10 cellular contexts compared by ENCODE assay signal in the genomic region with DNA sequence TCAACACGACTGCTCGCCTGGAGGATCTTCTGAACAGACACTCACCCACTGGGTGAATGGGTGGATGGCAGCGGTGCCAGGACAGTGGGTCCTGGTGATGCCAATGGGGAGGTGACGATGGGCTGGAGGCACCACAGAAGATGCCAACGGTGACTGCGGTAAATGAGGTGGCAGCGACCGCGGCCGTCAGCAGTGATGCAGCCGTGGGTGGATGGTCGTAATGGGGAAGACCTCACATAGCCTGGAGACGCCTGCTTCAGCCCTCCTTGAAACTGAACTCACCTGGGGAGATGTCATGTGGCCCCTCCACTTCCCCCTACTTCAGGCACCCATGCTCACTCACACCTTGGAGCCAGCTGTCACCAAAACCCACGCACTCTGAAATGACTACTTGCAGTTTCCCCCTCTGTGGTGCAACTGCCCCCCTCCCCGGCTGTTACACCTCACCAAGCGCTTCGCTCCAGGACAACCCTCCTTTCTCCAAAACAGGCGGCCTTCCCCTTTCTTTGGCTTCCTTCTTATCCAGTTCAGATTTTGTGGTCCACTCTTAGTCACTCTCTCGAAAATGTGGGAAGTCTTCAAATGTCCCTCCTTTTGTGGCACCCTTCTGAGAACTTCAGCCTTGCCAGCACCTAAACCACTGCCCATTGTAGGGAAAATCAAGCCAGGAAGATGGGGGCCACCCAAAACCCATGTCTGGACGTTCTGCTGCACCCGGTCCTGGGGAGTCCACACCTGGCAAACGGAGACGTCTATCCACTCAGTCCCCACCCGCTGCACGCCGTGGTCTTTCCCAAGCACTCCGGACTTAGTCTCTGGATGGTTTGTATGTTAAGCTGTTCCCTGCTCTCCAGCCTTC. TPM values are rescaled to one million over a fixed set of nuclear protein-coding genes. Genes with fewer than 3 reads are reported as not detected.
DNase-seq lines count a peak whose midpoint lies in the region; ATAC-seq and TF ChIP-seq lines count a peak whose summit lies in the region.
"Had no signal": no experiment of that assay in that cellular context is flagged by ENCODE, and none has a peak within 500 bp of the region (broad histone marks: within the 10 kb centered on the region; RNA-seq: fewer than 3 reads in every experiment).

No MANE protein-coding gene starts in this region.

- DNase-seq in activated CD4-positive, alpha-beta T cell treated with anti-CD3 and anti-CD28 coated beads, Interleukin-2, amount 10 ng/mL, durations not matched to agents 24 days and 14 days, result no peak
- no peak for DNase-seq in activated CD4-positive, alpha-beta T cell treated with anti-CD3 and anti-CD28 coated beads, Interleukin-2, amount 50 U/mL, for 1 hour
- DNase-seq in activated CD8-positive, alpha-beta memory T cell treated with anti-CD3 and anti-CD28 coated beads, Interleukin-2, amount 10 ng/mL, durations not matched to agents 7 days and 5 days, result peak; percentile 67
- peak; percentile 79 for DNase-seq in stimulated activated CD8-positive, alpha-beta memory T cell treated with anti-CD3 and anti-CD28 coated beads, Interleukin-4, amount 100 ng/mL, for 48 hours
- DNase-seq in foreskin fibroblast (no peak), A673 (ENCODE audit: low spot score) (no peak), NCI-H128 (lab: John Stamatoyannopoulos, UW; ENCODE audit: unreplicated experiment) (no peak)
- DNase-seq: IMR-90 had no signal

- TF ChIP-seq CTCF in foreskin fibroblast (IDR thresholded peaks at IDR 0.05; ENCODE audit: low read depth, low read length) (no peak), A673 (conservative IDR thresholded peaks at IDR 0.05; ENCODE audit: low read depth, low read length) (no peak)

- POLR2A ChIA-PET in A673 (lab: Charles Lee; ENCODE audit: low non-redundant PET), result no interaction called here

- peaks cover 6% of the 10 kb centered on the region for H3K27me3 Mint-ChIP-seq in activated CD4-positive, alpha-beta T cell treated with anti-CD3 and anti-CD28 coated beads, Interleukin-2, amount 10 ng/mL, durations not matched to agents 24 days and 14 days
- peaks cover 17% of the 10 kb centered on the region for H3K27me3 Mint-ChIP-seq in activated CD8-positive, alpha-beta memory T cell treated with anti-CD3 and anti-CD28 coated beads, Interleukin-2, amount 10 ng/mL, durations not matched to agents 7 days and 5 days

- no peak overlapping the region for H3K4me3 Mint-ChIP-seq in activated CD4-positive, alpha-beta T cell treated with anti-CD3 and anti-CD28 coated beads, Interleukin-2, amount 10 ng/mL, durations not matched to agents 24 days and 14 days
- H3K4me3 Mint-ChIP-seq in activated CD8-positive, alpha-beta memory T cell treated with anti-CD3 and anti-CD28 coated beads, Interleukin-2, amount 10 ng/mL, durations not matched to agents 7 days and 5 days, result no peak overlapping the region

- BruUV-seq in A673 (replicated peaks; lab: Mats Ljungman, UMichigan), result no TSS peak

- CTCF ChIA-PET in activated CD8-positive, alpha-beta memory T cell treated with anti-CD3 and anti-CD28 coated beads, Interleukin-2, amount 10 ng/mL, durations not matched to agents 7 days and 5 days (lab: Charles Lee), result interaction anchor here (0.5 to 1.7 kb wide), 4 partner anchors 11 to 414 kb away, joined by 3 to 4 read pairs (median 3); partner anchors contain the start of gene TPD52L2
- CTCF ChIA-PET in A673 (lab: Charles Lee), result no interaction called here

- peak; percentile 74 for ATAC-seq in HG02840 (IDR thresholded peaks at IDR 0.05; ENCODE audit: low FRiP score, unreplicated experiment)
- peak; percentile 62 for ATAC-seq in activated CD8-positive, alpha-beta memory T cell treated with anti-CD3 and anti-CD28 coated beads, Interleukin-2, amount 10 ng/mL, durations not matched to agents 7 days and 5 days
- ATAC-seq: right cardiac atrium had no signal

- H3K9me3 Mint-ChIP-seq in activated CD4-positive, alpha-beta T cell treated with anti-CD3 and anti-CD28 coated beads, Interleukin-2, amount 10 ng/mL, durations not matched to agents 24 days and 14 days, result no peaks in the 10 kb centered on the region
- H3K9me3 Mint-ChIP-seq in activated CD8-positive, alpha-beta memory T cell treated with anti-CD3 and anti-CD28 coated beads, Interleukin-2, amount 10 ng/mL, durations not matched to agents 7 days and 5 days (ENCODE audit: low read depth), result no peaks in the 10 kb centered on the region

- H3K27me3 ChIP-seq in A673 (replicated peaks; ENCODE audit: insufficient read depth, low read depth, low read length, poor library complexity), result no peaks in the 10 kb centered on the region

- H3K4me3 ChIP-seq in foreskin fibroblast (ENCODE audit: low read depth in 1 of 2, low read length in 2 of 2), result no peak overlapping the region
- H3K4me3 ChIP-seq in A673 (ENCODE audit: low read depth, low read length, poor library complexity, severe bottlenecking), result no peak overlapping the region

- intact Hi-C loops in activated CD4-positive, alpha-beta T cell treated with anti-CD3 and anti-CD28 coated beads, Interleukin-2, amount 10 ng/mL, durations not matched to agents 24 days and 14 days (cut with micrococcal nuclease), result no loop called here
- intact Hi-C loops in A673 (cut with micrococcal nuclease; ENCODE audit: unreplicated experiment), result no loop called here

- no peaks in the 10 kb centered on the region for H3K4me1 ChIP-seq in A673 (ENCODE audit: insufficient read depth, low read length, poor library complexity, severe bottlenecking)

- no peaks in the 10 kb centered on the region for H3K36me3 ChIP-seq in A673 (ENCODE audit: insufficient read depth, low read length, poor library complexity, severe bottlenecking)

- no peaks in the 10 kb centered on the region for H3K9me3 ChIP-seq in A673 (ENCODE audit: low read depth, low read length, poor library complexity, severe bottlenecking)

- H3K27ac Mint-ChIP-seq in activated CD4-positive, alpha-beta T cell treated with anti-CD3 and anti-CD28 coated beads, Interleukin-2, amount 10 ng/mL, durations not matched to agents 24 days and 14 days, result peak overlapping the region; percentile 9
- H3K27ac Mint-ChIP-seq in activated CD8-positive, alpha-beta memory T cell treated with anti-CD3 and anti-CD28 coated beads, Interleukin-2, amount 10 ng/mL, durations not matched to agents 7 days and 5 days, result no peak overlapping the region

- H3K36me3 Mint-ChIP-seq in activated CD4-positive, alpha-beta T cell treated with anti-CD3 and anti-CD28 coated beads, Interleukin-2, amount 10 ng/mL, durations not matched to agents 24 days and 14 days (ENCODE audit: low read depth), result no peaks in the 10 kb centered on the region
- no peaks in the 10 kb centered on the region for H3K36me3 Mint-ChIP-seq in activated CD8-positive, alpha-beta memory T cell treated with anti-CD3 and anti-CD28 coated beads, Interleukin-2, amount 10 ng/mL, durations not matched to agents 7 days and 5 days

- no peak overlapping the region for H3K27ac ChIP-seq in A673 (ENCODE audit: low read depth, low read length, poor library complexity, severe bottlenecking)

- H3K4me1 Mint-ChIP-seq in activated CD4-positive, alpha-beta T cell treated with anti-CD3 and anti-CD28 coated beads, Interleukin-2, amount 10 ng/mL, durations not matched to agents 24 days and 14 days, result peaks cover 15% of the 10 kb centered on the region
- peaks cover 17% of the 10 kb centered on the region for H3K4me1 Mint-ChIP-seq in activated CD8-positive, alpha-beta memory T cell treated with anti-CD3 and anti-CD28 coated beads, Interleukin-2, amount 10 ng/mL, durations not matched to agents 7 days and 5 days

RNA-seq across cellular contexts. Expression of gene ABHD16B, which starts 10.4 kb away (rescaled TPM):
- total RNA-seq in activated CD4-positive, alpha-beta T cell treated with anti-CD3 and anti-CD28 coated beads, Interleukin-2, amount 10 ng/mL, durations not matched to agents 24 days and 14 days, result 0.19 TPM in 1 of 2 replicates, not detected in the other
- not detected for total RNA-seq in activated CD8-positive, alpha-beta memory T cell treated with anti-CD3 and anti-CD28 coated beads, Interleukin-2, amount 10 ng/mL, durations not matched to agents 7 days and 5 days
- not detected in 2 replicates for total RNA-seq in A673 (2021)
- total RNA-seq: IMR-90, right cardiac atrium had no signal

RNA-seq across cellular contexts. Expression of gene TPD52L2, which starts 14.2 kb away (rescaled TPM):
- 75.9 and 78.8 TPM in 2 replicates for total RNA-seq in activated CD4-positive, alpha-beta T cell treated with anti-CD3 and anti-CD28 coated beads, Interleukin-2, amount 10 ng/mL, durations not matched to agents 24 days and 14 days
- 10 to 100 TPM; 33.5 to 46.2 TPM for total RNA-seq in activated CD8-positive, alpha-beta memory T cell treated with anti-CD3 and anti-CD28 coated beads, Interleukin-2, amount 10 ng/mL, durations not matched to agents 7 days and 5 days
- total RNA-seq in A673 (2021), result 80.1 and 89.9 TPM in 2 replicates

RNA-seq across cellular contexts. Expression of gene ZBTB46, which starts 19.9 kb away (rescaled TPM):
- total RNA-seq in activated CD4-positive, alpha-beta T cell treated with anti-CD3 and anti-CD28 coated beads, Interleukin-2, amount 10 ng/mL, durations not matched to agents 24 days and 14 days, result 0.84 and 1.0 TPM in 2 replicates
- under 1 TPM; 0.15 to 0.84 TPM for total RNA-seq in activated CD8-positive, alpha-beta memory T cell treated with anti-CD3 and anti-CD28 coated beads, Interleukin-2, amount 10 ng/mL, durations not matched to agents 7 days and 5 days
- 0.96 and 1.1 TPM in 2 replicates for total RNA-seq in A673 (2021)

RNA-seq across cellular contexts. Expression of gene DNAJC5, which starts 44.0 kb away (rescaled TPM):
- total RNA-seq in activated CD4-positive, alpha-beta T cell treated with anti-CD3 and anti-CD28 coated beads, Interleukin-2, amount 10 ng/mL, durations not matched to agents 24 days and 14 days, result 42.3 and 43.1 TPM in 2 replicates
- total RNA-seq in activated CD8-positive, alpha-beta memory T cell treated with anti-CD3 and anti-CD28 coated beads, Interleukin-2, amount 10 ng/mL, durations not matched to agents 7 days and 5 days, result 10 to 100 TPM; 44.4 to 51.9 TPM
- 43.6 and 44.9 TPM in 2 replicates for total RNA-seq in A673 (2021)

Comparison
In these comparisons a context has a peak if more than half of its experiments do, and no peak if none do; other contexts are left out.
1. DNase-seq: peak in activated CD8-positive, alpha-beta memory T cell treated with anti-CD3 and anti-CD28 coated beads, Interleukin-2, amount 10 ng/mL, durations not matched to agents 7 days and 5 days (single experiment) and stimulated activated CD8-positive, alpha-beta memory T cell treated with anti-CD3 and anti-CD28 coated beads, Interleukin-4, amount 100 ng/mL, for 48 hours (single experiment); none in activated CD4-positive, alpha-beta T cell treated with anti-CD3 and anti-CD28 coated beads, Interleukin-2, amount 10 ng/mL, durations not matched to agents 24 days and 14 days (single experiment), activated CD4-positive, alpha-beta T cell treated with anti-CD3 and anti-CD28 coated beads, Interleukin-2, amount 50 U/mL, for 1 hour (single experiment), foreskin fibroblast (0 of 2), A673 (single experiment) and NCI-H128 (single experiment).